ENCODE assay signal across 25 cellular contexts in the genomic region with DNA sequence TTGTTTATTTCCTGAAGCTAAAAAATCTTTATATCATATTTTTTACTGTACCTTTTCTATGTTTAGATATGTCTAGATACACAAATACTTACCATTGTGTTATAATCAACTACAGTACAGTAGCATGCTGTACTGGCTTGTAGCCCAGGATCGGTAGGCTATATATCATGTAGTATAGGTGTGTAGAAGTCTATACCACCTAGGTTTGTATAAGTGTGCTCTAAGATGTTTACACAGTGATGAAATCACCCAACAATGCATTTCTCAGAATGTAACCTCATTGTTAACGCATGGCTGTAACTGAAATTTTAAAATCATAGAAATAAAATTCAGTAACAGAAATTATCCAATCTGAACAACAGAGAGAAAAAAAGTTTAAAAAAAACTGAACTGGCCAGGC.
"Had no signal": no experiment of that assay in that cellular context is flagged by ENCODE, and none has a peak within 500 bp of the region (broad histone marks: within the 10 kb centered on the region; RNA-seq: fewer than 3 reads in every experiment).

No MANE protein-coding gene starts in this region.

- DNase-seq: cortex of kidney; foreskin keratinocyte; glutamatergic neuron; hypothalamus; immature natural killer cell; islet precursor cell; kidney glomerular epithelial cell; left ventricle myocardium superior; lower lobe of right lung; pancreas; right lobe of liver; small intestine; stimulated activated CD4-positive, alpha-beta T cell treated with anti-CD3 and anti-CD28 coated beads, Interleukin-15, amount 100 ng/mL, for 24 hours; stimulated activated CD4-positive, alpha-beta T cell treated with anti-CD3 and anti-CD28 coated beads, Interleukin-2, amount 100 ng/mL, for 48 hours; stimulated activated naive B cell treated with anti-CD40 and anti-IgM and Interleukin-4, amounts not matched to agents 10 μg/mL and 1 μg/mL and 100 μg/mL, for 72 hours; upper lobe of right lung; uterus had no signal

- H3K27ac ChIP-seq: esophagus muscularis mucosa, foreskin keratinocyte, gastroesophageal sphincter, lower lobe of right lung, neutrophil, pancreas, right lobe of liver, thoracic aorta, tibial nerve, upper lobe of right lung, uterus had no signal

- H3K9me3 Mint-ChIP-seq: immature natural killer cell; natural killer cell treated with Interleukin-12 subunit alpha and Interleukin-12 subunit beta and Interleukin-15 and Interleukin-18, amount 100 ng/mL, for 72 hours; stimulated activated naive B cell treated with anti-CD40 and anti-IgM and Interleukin-4, amounts not matched to agents 10 μg/mL and 1 μg/mL and 100 μg/mL, for 72 hours; stimulated activated naive CD8-positive, alpha-beta T cell treated with anti-CD3 and anti-CD28 coated beads, Interleukin-15, Interleukin-2, amounts not matched to agents 100 ng/mL and 50 ng/mL, for 24 hours had no signal

- H3K27me3 Mint-ChIP-seq: natural killer cell treated with Interleukin-12 subunit alpha and Interleukin-12 subunit beta and Interleukin-15 and Interleukin-18, amount 100 ng/mL, for 72 hours; stimulated activated naive B cell treated with anti-CD40 and anti-IgM and Interleukin-4, amounts not matched to agents 10 μg/mL and 1 μg/mL and 100 μg/mL, for 72 hours; stimulated activated naive CD8-positive, alpha-beta T cell treated with anti-CD3 and anti-CD28 coated beads, Interleukin-15, Interleukin-2, amounts not matched to agents 100 ng/mL and 50 ng/mL, for 24 hours had no signal

- H3K27ac Mint-ChIP-seq: natural killer cell treated with Interleukin-12 subunit alpha and Interleukin-12 subunit beta and Interleukin-15 and Interleukin-18, amount 100 ng/mL, for 72 hours; stimulated activated naive CD8-positive, alpha-beta T cell treated with anti-CD3 and anti-CD28 coated beads, Interleukin-15, Interleukin-2, amounts not matched to agents 100 ng/mL and 50 ng/mL, for 24 hours had no signal

- H3K36me3 ChIP-seq: uterus had no signal

- H3K4me1 ChIP-seq: foreskin keratinocyte, gastroesophageal sphincter, lower lobe of right lung, pancreas, right lobe of liver, upper lobe of right lung, uterus had no signal

- H3K4me3 Mint-ChIP-seq: immature natural killer cell; natural killer cell treated with Interleukin-12 subunit alpha and Interleukin-12 subunit beta and Interleukin-15 and Interleukin-18, amount 100 ng/mL, for 72 hours; neural crest cell; stimulated activated naive B cell treated with anti-CD40 and anti-IgM and Interleukin-4, amounts not matched to agents 10 μg/mL and 1 μg/mL and 100 μg/mL, for 72 hours; stimulated activated naive CD8-positive, alpha-beta T cell treated with anti-CD3 and anti-CD28 coated beads, Interleukin-15, Interleukin-2, amounts not matched to agents 100 ng/mL and 50 ng/mL, for 24 hours had no signal

- H3K4me3 ChIP-seq: esophagus muscularis mucosa, gastroesophageal sphincter, lower lobe of right lung, pancreas, right lobe of liver, thoracic aorta, tibial nerve, upper lobe of right lung, uterus had no signal

- H3K4me1 Mint-ChIP-seq: neural crest cell had no signal

- H3K27me3 ChIP-seq: esophagus muscularis mucosa, foreskin keratinocyte, gastroesophageal sphincter, neutrophil, pancreas, right lobe of liver, tibial nerve, upper lobe of right lung, uterus had no signal

- ATAC-seq: foreskin keratinocyte; gastroesophageal sphincter; left ventricle myocardium superior; lower lobe of right lung; natural killer cell treated with Interleukin-12 subunit alpha and Interleukin-12 subunit beta and Interleukin-15 and Interleukin-18, amount 100 ng/mL, for 72 hours; pancreas; right lobe of liver; stimulated activated naive B cell treated with anti-CD40 and anti-IgM and Interleukin-4, amounts not matched to agents 10 μg/mL and 1 μg/mL and 100 μg/mL, for 72 hours; upper lobe of right lung had no signal

- H3K9me3 ChIP-seq: esophagus muscularis mucosa, gastroesophageal sphincter, lower lobe of right lung, neutrophil, pancreas, right lobe of liver, thoracic aorta, tibial nerve, upper lobe of right lung, uterus had no signal
